ENCODE assay signal across 24 cellular contexts in genomic region chr1:94026869-94027388, GRCh38.
"Had no signal": no experiment of that assay in that cellular context is flagged by ENCODE, and none has a peak within 500 bp of the region (broad histone marks: within the 10 kb centered on the region; RNA-seq: fewer than 3 reads in every experiment).

No MANE protein-coding gene starts in this region.

- H3K4me1 Mint-ChIP-seq: activated B cell treated with CpG ODN at 0.5 μM for 24 hours; activated naive CD8-positive, alpha-beta T cell treated with anti-CD3 and anti-CD28 coated beads, Interleukin-2, amount 10 ng/mL, durations not matched to agents 7 days and 5 days had no signal

- ATAC-seq: heart left ventricle; left colon; mucosa of descending colon; sciatic nerve; stimulated activated effector memory CD8-positive, alpha-beta T cell treated with anti-CD3 and anti-CD28 coated beads, Interleukin-12 subunit alpha, Interleukin-12 subunit beta, amount 100 ng/mL, for 72 hours; stimulated activated naive CD8-positive, alpha-beta T cell treated with anti-CD3 and anti-CD28 coated beads, Interleukin-15, amount 100 ng/mL, for 72 hours had no signal

- H3K4me1 ChIP-seq: breast epithelium, gastroesophageal sphincter had no signal

- H3K27me3 ChIP-seq: breast epithelium, gastroesophageal sphincter, heart left ventricle, tibial artery had no signal

- H3K4me3 ChIP-seq: breast epithelium, coronary artery, gastroesophageal sphincter, heart left ventricle, mucosa of descending colon, tibial artery had no signal

- H3K4me3 Mint-ChIP-seq: activated B cell treated with CpG ODN at 0.5 μM for 24 hours; activated CD4-positive, alpha-beta memory T cell treated with anti-CD3 and anti-CD28 coated beads for 36 hours; activated naive CD4-positive, alpha-beta T cell treated with anti-CD3 and anti-CD28 coated beads for 36 hours; activated naive CD8-positive, alpha-beta T cell treated with anti-CD3 and anti-CD28 coated beads, Interleukin-2, amount 10 ng/mL, durations not matched to agents 7 days and 5 days; nephron progenitor cell; stimulated activated effector memory CD8-positive, alpha-beta T cell treated with anti-CD3 and anti-CD28 coated beads, Interleukin-12 subunit alpha, Interleukin-12 subunit beta, amount 100 ng/mL, for 72 hours; stimulated activated naive CD8-positive, alpha-beta T cell treated with anti-CD3 and anti-CD28 coated beads, Interleukin-15, amount 100 ng/mL, for 72 hours had no signal

- H3K9me3 ChIP-seq: breast epithelium, gastroesophageal sphincter, heart left ventricle, mucosa of descending colon, tibial artery had no signal

- H2AFZ ChIP-seq: parathyroid adenoma had no signal

- H3K9me3 Mint-ChIP-seq: activated B cell treated with CpG ODN at 0.5 μM for 24 hours; activated CD4-positive, alpha-beta memory T cell treated with anti-CD3 and anti-CD28 coated beads for 36 hours; activated naive CD4-positive, alpha-beta T cell treated with anti-CD3 and anti-CD28 coated beads for 36 hours; activated naive CD8-positive, alpha-beta T cell treated with anti-CD3 and anti-CD28 coated beads, Interleukin-2, amount 10 ng/mL, durations not matched to agents 7 days and 5 days; nephron progenitor cell; stimulated activated effector memory CD8-positive, alpha-beta T cell treated with anti-CD3 and anti-CD28 coated beads, Interleukin-12 subunit alpha, Interleukin-12 subunit beta, amount 100 ng/mL, for 72 hours; stimulated activated naive CD8-positive, alpha-beta T cell treated with anti-CD3 and anti-CD28 coated beads, Interleukin-15, amount 100 ng/mL, for 72 hours had no signal

- H3K27ac Mint-ChIP-seq: activated B cell treated with CpG ODN at 0.5 μM for 24 hours; activated CD4-positive, alpha-beta memory T cell treated with anti-CD3 and anti-CD28 coated beads for 36 hours; activated naive CD4-positive, alpha-beta T cell treated with anti-CD3 and anti-CD28 coated beads for 36 hours; activated naive CD8-positive, alpha-beta T cell treated with anti-CD3 and anti-CD28 coated beads, Interleukin-2, amount 10 ng/mL, durations not matched to agents 7 days and 5 days; nephron progenitor cell; stimulated activated effector memory CD8-positive, alpha-beta T cell treated with anti-CD3 and anti-CD28 coated beads, Interleukin-12 subunit alpha, Interleukin-12 subunit beta, amount 100 ng/mL, for 72 hours had no signal

- H3K9ac ChIP-seq: parathyroid adenoma had no signal

- H3K36me3 Mint-ChIP-seq: activated CD4-positive, alpha-beta memory T cell treated with anti-CD3 and anti-CD28 coated beads for 36 hours; activated naive CD8-positive, alpha-beta T cell treated with anti-CD3 and anti-CD28 coated beads, Interleukin-2, amount 10 ng/mL, durations not matched to agents 7 days and 5 days; stimulated activated effector memory CD8-positive, alpha-beta T cell treated with anti-CD3 and anti-CD28 coated beads, Interleukin-12 subunit alpha, Interleukin-12 subunit beta, amount 100 ng/mL, for 72 hours had no signal

- H3K27ac ChIP-seq: breast epithelium, coronary artery, gastroesophageal sphincter, heart left ventricle, parathyroid adenoma, tibial artery had no signal

- H3K79me2 ChIP-seq: parathyroid adenoma had no signal

- DNase-seq: activated B cell treated with CpG ODN at 0.5 μM for 24 hours; activated CD4-positive, alpha-beta memory T cell treated with anti-CD3 and anti-CD28 coated beads for 36 hours; activated CD4-positive, alpha-beta T cell treated with anti-CD3 and anti-CD28 coated beads for 48 hours; activated effector memory CD4-positive, alpha-beta T cell treated with Interleukin-2 at 50 U/mL for 16 hours; activated naive CD4-positive, alpha-beta T cell treated with anti-CD3 and anti-CD28 coated beads for 36 hours; activated naive CD8-positive, alpha-beta T cell treated with anti-CD3 and anti-CD28 coated beads, Interleukin-2, amount 10 ng/mL, durations not matched to agents 7 days and 5 days; activated T-cell treated with anti-CD3 and anti-CD28 coated beads, Interleukin-2, amount 50 U/mL, for 48 hours; amniotic stem cell; heart left ventricle; left colon; mesendoderm; mucosa of descending colon; nephron progenitor cell; small intestine; stimulated activated CD4-positive, alpha-beta T cell treated with anti-CD3 and anti-CD28 coated beads, Interleukin-2, amount 100 ng/mL, for 24 hours; stimulated activated naive CD8-positive, alpha-beta T cell treated with anti-CD3 and anti-CD28 coated beads, Interleukin-15, amount 100 ng/mL, for 72 hours; T1000; tibial artery had no signal

- H3K36me3 ChIP-seq: breast epithelium, gastroesophageal sphincter, heart left ventricle, tibial artery had no signal
